9 cellular contexts compared by ENCODE assay signal in genomic region chr14:61608245-61609142, GRCh38.
DNase-seq lines count a peak whose midpoint lies in the region; ATAC-seq lines count a peak whose summit lies in the region.
"Had no signal": no experiment of that assay in that cellular context is flagged by ENCODE, and none has a peak within 500 bp of the region (broad histone marks: within the 10 kb centered on the region; RNA-seq: fewer than 3 reads in every experiment).

No MANE protein-coding gene starts in this region.

- peaks cover 3% of the 10 kb centered on the region for H3K4me1 Mint-ChIP-seq in activated T-helper 2 cell treated with anti-CD3 and anti-CD28 coated beads, Interferon-gamma antibody, Interleukin-2, Interleukin-4, amounts not matched to agents 10 μg/mL and 5 μg/mL and 100 μg/mL, durations not matched to agents 14 hours and 24 hours and 36 hours (ENCODE audit: low read depth)

- H3K9me3 Mint-ChIP-seq in activated T-helper 2 cell treated with anti-CD3 and anti-CD28 coated beads, Interferon-gamma antibody, Interleukin-2, Interleukin-4, amounts not matched to agents 10 μg/mL and 5 μg/mL and 100 μg/mL, durations not matched to agents 14 hours and 24 hours and 36 hours: peaks cover 4% of the 10 kb centered on the region

- no peaks in the 10 kb centered on the region for H3K36me3 Mint-ChIP-seq in activated T-helper 2 cell treated with anti-CD3 and anti-CD28 coated beads, Interferon-gamma antibody, Interleukin-2, Interleukin-4, amounts not matched to agents 10 μg/mL and 5 μg/mL and 100 μg/mL, durations not matched to agents 14 hours and 24 hours and 36 hours (ENCODE audit: low read depth)

- H3K27me3 Mint-ChIP-seq in activated T-helper 2 cell treated with anti-CD3 and anti-CD28 coated beads, Interferon-gamma antibody, Interleukin-2, Interleukin-4, amounts not matched to agents 10 μg/mL and 5 μg/mL and 100 μg/mL, durations not matched to agents 14 hours and 24 hours and 36 hours (ENCODE audit: low read depth): peaks cover 6% of the 10 kb centered on the region

- intact Hi-C loops in activated T-helper 2 cell treated with anti-CD3 and anti-CD28 coated beads, Interferon-gamma antibody, Interleukin-2, Interleukin-4, amounts not matched to agents 10 μg/mL and 5 μg/mL and 100 μg/mL, durations not matched to agents 14 hours and 24 hours and 36 hours (cut with micrococcal nuclease): no loop called here

- no peak for ATAC-seq in HG02852 (IDR thresholded peaks at IDR 0.05; ENCODE audit: unreplicated experiment)

- no peak overlapping the region for H3K27ac Mint-ChIP-seq in activated T-helper 2 cell treated with anti-CD3 and anti-CD28 coated beads, Interferon-gamma antibody, Interleukin-2, Interleukin-4, amounts not matched to agents 10 μg/mL and 5 μg/mL and 100 μg/mL, durations not matched to agents 14 hours and 24 hours and 36 hours
- H3K27ac Mint-ChIP-seq: T-helper 1 cell treated with Interleukin-12 subunit alpha and Interleukin-12 subunit beta and Interleukin-4 antibody, amounts not matched to agents 30 μg/mL and 1 μg/mL, for 36 hours had no signal

- no peak overlapping the region for H3K4me3 Mint-ChIP-seq in activated T-helper 2 cell treated with anti-CD3 and anti-CD28 coated beads, Interferon-gamma antibody, Interleukin-2, Interleukin-4, amounts not matched to agents 10 μg/mL and 5 μg/mL and 100 μg/mL, durations not matched to agents 14 hours and 24 hours and 36 hours (ENCODE audit: low read depth)
- H3K4me3 Mint-ChIP-seq: T-helper 1 cell treated with Interleukin-12 subunit alpha and Interleukin-12 subunit beta and Interleukin-4 antibody, amounts not matched to agents 30 μg/mL and 1 μg/mL, for 36 hours had no signal

- DNase-seq in Ammon's horn (ENCODE audit: low spot score): peak; percentile 83
- peak; percentile 81 to 91 for DNase-seq in NCI-H1930 (lab: John Stamatoyannopoulos, UW)
- DNase-seq in cerebellar nuclear complex (lab: John Stamatoyannopoulos, UW): peak; percentile 34 to 52
- DNase-seq in lung microvascular endothelial cell (ENCODE audit: low read depth in 2 of 2): peak; percentile 67 to 70
- no peak for DNase-seq in T1000 (lab: John Stamatoyannopoulos, UW)
- no peak for DNase-seq in activated T-helper 2 cell treated with anti-CD3 and anti-CD28 coated beads, Interferon-gamma antibody, Interleukin-2, Interleukin-4, amounts not matched to agents 10 μg/mL and 5 μg/mL and 100 μg/mL, durations not matched to agents 14 hours and 24 hours and 36 hours (ENCODE audit: low spot score)
- DNase-seq in mesenteric fat pad (ENCODE audit: low spot score): no peak

Comparison
In these comparisons a context has a peak if more than half of its experiments do, and no peak if none do; other contexts are left out.
1. DNase-seq: peak in Ammon's horn (single experiment), NCI-H1930 (2 of 2), cerebellar nuclear complex (2 of 2) and lung microvascular endothelial cell (2 of 2); none in T1000 (single experiment), activated T-helper 2 cell treated with anti-CD3 and anti-CD28 coated beads, Interferon-gamma antibody, Interleukin-2, Interleukin-4, amounts not matched to agents 10 μg/mL and 5 μg/mL and 100 μg/mL, durations not matched to agents 14 hours and 24 hours and 36 hours (single experiment) and mesenteric fat pad (single experiment).